22 cellular contexts compared by ENCODE assay signal in the genomic region with DNA sequence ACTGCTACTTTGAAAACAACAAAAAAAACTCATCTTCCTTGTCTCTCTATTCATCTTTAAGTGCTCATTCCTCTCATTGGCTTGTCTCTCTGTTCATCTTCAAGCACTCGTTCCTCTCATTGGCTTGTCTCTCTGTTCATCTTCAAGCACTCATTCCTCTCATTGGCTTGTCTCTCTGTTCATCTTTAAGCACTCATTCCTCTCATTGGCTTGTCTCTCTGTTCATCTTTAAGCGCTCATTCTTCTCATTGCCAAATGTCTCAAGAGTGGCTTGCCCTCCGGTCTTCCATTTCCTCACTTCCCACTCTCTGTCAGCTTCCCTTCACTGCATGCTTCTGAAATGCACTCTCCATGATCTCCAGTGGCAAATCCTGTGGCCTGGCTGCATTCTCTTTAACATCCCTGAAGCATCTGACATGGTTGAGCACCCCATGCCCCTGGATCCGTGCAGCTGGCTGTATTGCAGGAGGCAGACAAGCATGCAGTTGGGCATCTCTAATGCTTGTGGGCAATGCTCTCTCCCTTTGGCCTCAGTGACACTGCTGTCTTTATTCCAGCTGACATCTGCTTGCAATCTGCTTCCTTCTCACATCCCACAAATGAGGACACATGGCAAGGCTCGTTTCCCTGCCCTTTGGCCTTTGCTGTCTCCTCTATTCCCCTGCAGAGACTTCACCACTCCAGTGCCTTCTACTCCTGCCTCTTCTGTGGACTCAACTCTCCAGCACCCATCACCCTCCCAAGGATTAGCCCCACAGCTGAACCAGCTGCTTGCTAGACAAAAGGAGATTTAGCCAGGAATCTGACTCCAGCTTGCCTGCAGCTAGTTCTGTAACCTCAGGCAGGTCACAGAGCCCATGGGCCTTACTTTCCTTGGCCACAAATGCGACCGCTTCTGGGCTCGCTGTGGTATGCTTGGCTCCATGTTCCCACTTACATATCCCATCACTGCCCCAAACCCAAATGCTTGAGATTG.
DNase-seq lines count a peak whose midpoint lies in the region; ATAC-seq, FAIRE-seq and TF ChIP-seq lines count a peak whose summit lies in the region.
"Had no signal": no experiment of that assay in that cellular context is flagged by ENCODE, and none has a peak within 500 bp of the region (broad histone marks: within the 10 kb centered on the region; RNA-seq: fewer than 3 reads in every experiment).

No MANE protein-coding gene starts in this region.

- no peak overlapping the region for H2AFZ ChIP-seq in K562 (ENCODE audit: low read depth, low read length)

- BruUV-seq in K562 (replicated peaks; lab: Mats Ljungman, UMichigan) (no TSS peak), Calu3 (replicated peaks; lab: Mats Ljungman, UMichigan) (no TSS peak)

- no peak overlapping the region for H3K4me3 Mint-ChIP-seq in activated T-cell treated with anti-CD3 and anti-CD28 coated beads, Interleukin-2, amount 50 U/mL, for 24 hours
- H3K4me3 Mint-ChIP-seq in activated T-cell treated with anti-CD3 and anti-CD28 coated beads, Interleukin-2, amount 50 U/mL, for 72 hours = no peak overlapping the region
- H3K4me3 Mint-ChIP-seq in Calu3 (ENCODE audit: low read depth, unreplicated experiment) = no peak overlapping the region
- H3K4me3 Mint-ChIP-seq: CD4-positive, alpha-beta T cell had no signal

- WGBS in K562 (ENCODE audit: insufficient coverage, low coverage, missing lambda C conversion rate) = 54% methylated on average over 8 of the region's 8 CpGs

- H3K4me2 ChIP-seq in K562 (ENCODE audit: insufficient read depth, low read length) = no peak overlapping the region

- H3K4me1 ChIP-seq in K562 (replicated peaks in 1 of 2; ENCODE audit: control insufficient read depth in 2 of 2, insufficient read depth in 2 of 2, low read length in 2 of 2) = peaks cover 0 to 6% of the 10 kb centered on the region in 2 experiments; a peak in 2 of 5 replicates

- in situ Hi-C loops in K562 (cut with MboI) = no loop called here

- TF ChIP-seq CTCF in K562 (IDR thresholded peaks at IDR 0.05 in 2 of 3, conservative IDR thresholded peaks at IDR 0.05 in 1 of 3; ENCODE audit: insufficient read depth in 2 of 3, low read depth in 1 of 3, low read length in 3 of 3) (no peak), Calu3 (IDR thresholded peaks at IDR 0.05; ENCODE audit: unreplicated experiment) (no peak)

- POLR2A ChIA-PET in K562 (lab: Yijun Ruan, JAX) = interaction anchor here (0.6 to 0.8 kb wide), 4 partner anchors 9 to 82 kb away, joined by 3 to 5 read pairs (median 3); no protein-coding TSS in a partner anchor

- H3K36me3 ChIP-seq in K562 (ENCODE audit: control insufficient read depth, insufficient read depth, low read length) = no peaks in the 10 kb centered on the region
- H3K36me3 ChIP-seq: BE2C, MG63 had no signal

- no peak for TF ChIP-seq POLR2A in K562 (conservative IDR thresholded peaks at IDR 0.05)

- peak; percentile 27 for DNase-seq in activated T-cell treated with anti-CD3 and anti-CD28 coated beads, Interleukin-2, amount 50 U/mL, for 24 hours
- no peak for DNase-seq in activated T-cell treated with anti-CD3 and anti-CD28 coated beads, Interleukin-2, amount 50 U/mL, for 72 hours
- DNase-seq in K562 (ENCODE audit: extremely low read depth in 1 of 4, low spot score in 3 of 4) (no peak), medulla oblongata (ENCODE audit: extremely low spot score) (peak; percentile 22), urothelium cell line (ENCODE audit: low spot score) (no peak), kidney glomerular epithelial cell (lab: John Stamatoyannopoulos, UW) (no peak), Calu3 (no peak), SKM-1 (lab: John Stamatoyannopoulos, UW; ENCODE audit: unreplicated experiment) (no peak)
- DNase-seq: BE2C; CD4-positive, alpha-beta T cell; DMS79; Karpas-422; MG63; NCI-H1092 treated with DMSO at 0.1 percent for 48 hours; NCI-H1694; NCI-H226; NCI-H524 treated with DMSO at 0.1 percent for 48 hours; NK-92 treated with Interleukin-12 subunit alpha and Interleukin-12 subunit beta, amount 100 ng/mL, for 24 hours; SIG-M5 had no signal

- H3K9me1 ChIP-seq in K562 (ENCODE audit: control insufficient read depth, insufficient read depth, low read length) = no peaks in the 10 kb centered on the region

- 0 out of 2 replicates have a peak, but pooled peaks cover 6% of the 10 kb centered on the region for H4K20me1 ChIP-seq in K562 (replicated peaks; ENCODE audit: control insufficient read depth, insufficient read depth, low read length)

- H3K9me3 Mint-ChIP-seq in activated T-cell treated with anti-CD3 and anti-CD28 coated beads, Interleukin-2, amount 50 U/mL, for 24 hours = no peaks in the 10 kb centered on the region
- H3K9me3 Mint-ChIP-seq in activated T-cell treated with anti-CD3 and anti-CD28 coated beads, Interleukin-2, amount 50 U/mL, for 72 hours = no peaks in the 10 kb centered on the region
- H3K9me3 Mint-ChIP-seq in Calu3 (ENCODE audit: low read depth, unreplicated experiment) = no peaks in the 10 kb centered on the region
- H3K9me3 Mint-ChIP-seq: CD4-positive, alpha-beta T cell had no signal

- H3K27me3 ChIP-seq in K562 (ENCODE audit: control insufficient read depth in 2 of 2, insufficient read depth in 2 of 2, low read length in 2 of 2) = no peaks in the 10 kb centered on the region
- H3K27me3 ChIP-seq: BE2C, MG63 had no signal

- CTCF ChIA-PET in K562 (lab: Yijun Ruan, JAX; ENCODE audit: low intra/inter-chr PET ratio) (no interaction called here), Calu3 (lab: Charles Lee) (no interaction called here)

- H3K9ac ChIP-seq in K562 (ENCODE audit: insufficient read depth in 1 of 2, low read depth in 2 of 2, low read length in 2 of 2) = no peak overlapping the region; a peak in 1 of 4 replicates

- no peaks in the 10 kb centered on the region for H3K36me3 Mint-ChIP-seq in activated T-cell treated with anti-CD3 and anti-CD28 coated beads, Interleukin-2, amount 50 U/mL, for 24 hours (ENCODE audit: low read depth)
- no peaks in the 10 kb centered on the region for H3K36me3 Mint-ChIP-seq in activated T-cell treated with anti-CD3 and anti-CD28 coated beads, Interleukin-2, amount 50 U/mL, for 72 hours (ENCODE audit: insufficient read depth in 2 of 2)
- H3K36me3 Mint-ChIP-seq in Calu3 (ENCODE audit: insufficient read depth, unreplicated experiment) = no peaks in the 10 kb centered on the region

- intact Hi-C loops in K562 (cut with micrococcal nuclease) (loop anchor here (5.0 kb wide), 1 partner anchor 267 kb away; no protein-coding TSS in a partner anchor), Calu3 (cut with micrococcal nuclease; ENCODE audit: unreplicated experiment) (no loop called here)

- TF ChIP-seq EP300 in K562 (IDR thresholded peaks at IDR 0.05; ENCODE audit: low read length) = no peak

- no peak overlapping the region for H3K27ac Mint-ChIP-seq in activated T-cell treated with anti-CD3 and anti-CD28 coated beads, Interleukin-2, amount 50 U/mL, for 24 hours
- no peak overlapping the region for H3K27ac Mint-ChIP-seq in activated T-cell treated with anti-CD3 and anti-CD28 coated beads, Interleukin-2, amount 50 U/mL, for 72 hours
- no peak overlapping the region for H3K27ac Mint-ChIP-seq in Calu3 (ENCODE audit: unreplicated experiment)
- H3K27ac Mint-ChIP-seq: CD4-positive, alpha-beta T cell had no signal

- no peak overlapping the region for H3K27ac ChIP-seq in K562 (ENCODE audit: extremely low read depth, low read depth, low read length)
- H3K27ac ChIP-seq: 22Rv1 had no signal

- H3K9me3 ChIP-seq in K562 (replicated peaks; ENCODE audit: control insufficient read depth, insufficient read depth, low read depth, low read length) = no peaks in the 10 kb centered on the region
- H3K9me3 ChIP-seq: BE2C, MG63 had no signal

- H3K27me3 Mint-ChIP-seq in activated T-cell treated with anti-CD3 and anti-CD28 coated beads, Interleukin-2, amount 50 U/mL, for 24 hours = no peaks in the 10 kb centered on the region
- no peaks in the 10 kb centered on the region for H3K27me3 Mint-ChIP-seq in activated T-cell treated with anti-CD3 and anti-CD28 coated beads, Interleukin-2, amount 50 U/mL, for 72 hours (ENCODE audit: low read depth)
- no peaks in the 10 kb centered on the region for H3K27me3 Mint-ChIP-seq in Calu3 (ENCODE audit: unreplicated experiment)
- H3K27me3 Mint-ChIP-seq: CD4-positive, alpha-beta T cell had no signal

- H3K4me1 Mint-ChIP-seq in activated T-cell treated with anti-CD3 and anti-CD28 coated beads, Interleukin-2, amount 50 U/mL, for 24 hours (ENCODE audit: low read depth) = no peaks in the 10 kb centered on the region
- no peaks in the 10 kb centered on the region for H3K4me1 Mint-ChIP-seq in activated T-cell treated with anti-CD3 and anti-CD28 coated beads, Interleukin-2, amount 50 U/mL, for 72 hours (ENCODE audit: low read depth)
- peaks cover 6% of the 10 kb centered on the region for H3K4me1 Mint-ChIP-seq in Calu3 (ENCODE audit: low read depth, unreplicated experiment)

- no peaks in the 10 kb centered on the region for H3K79me2 ChIP-seq in K562 (ENCODE audit: control insufficient read depth, insufficient read depth, low read length)

- no peak overlapping the region for H3K4me3 ChIP-seq in K562
- H3K4me3 ChIP-seq: MG63 had no signal

- no peak for ATAC-seq in activated T-cell treated with anti-CD3 and anti-CD28 coated beads, Interleukin-2, amount 50 U/mL, for 72 hours (replicated peaks in 1 of 2)
- ATAC-seq in K562 = no peak

- no peak for TF ChIP-seq RAD21 in K562 (CRISPR knock-in tag; conservative IDR thresholded peaks at IDR 0.05 in 1 of 2, IDR thresholded peaks at IDR 0.05 in 1 of 2)

- FAIRE-seq in K562 (lab: Jason Lieb, UNC) (no peak), urothelium cell line (lab: Jason Lieb, UNC) (peak; percentile 37)
- FAIRE-seq: GM12892, H54 had no signal

TF ChIP-seq in K562, 482 proteins besides CTCF, POLR2A, EP300 and RAD21 (continues in another document):
- TF ChIP-seq, protein P1, sequence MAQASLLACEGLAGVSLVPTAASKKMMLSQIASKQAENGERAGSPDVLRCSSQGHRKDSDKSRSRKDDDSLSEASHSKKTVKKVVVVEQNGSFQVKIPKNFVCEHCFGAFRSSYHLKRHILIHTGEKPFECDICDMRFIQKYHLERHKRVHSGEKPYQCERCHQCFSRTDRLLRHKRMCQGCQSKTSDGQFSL (CRISPR knock-in tag; IDR thresholded peaks at IDR 0.05) = no peak
- TF ChIP-seq, protein P1 (tag; IDR thresholded peaks at IDR 0.05) = no peak
- TF ChIP-seq, protein P2, sequence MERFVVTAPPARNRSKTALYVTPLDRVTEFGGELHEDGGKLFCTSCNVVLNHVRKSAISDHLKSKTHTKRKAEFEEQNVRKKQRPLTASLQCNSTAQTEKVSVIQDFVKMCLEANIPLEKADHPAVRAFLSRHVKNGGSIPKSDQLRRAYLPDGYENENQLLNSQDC (CRISPR knock-in tag; IDR thresholded peaks at IDR 0.05) = no peak
- no peak for TF ChIP-seq SMARCA5 (IDR thresholded peaks at IDR 0.05)
- TF ChIP-seq RBM25 (IDR thresholded peaks at IDR 0.05; ENCODE audit: low read depth, low read length, severe bottlenecking) = peak; percentile 5

Comparison
In these comparisons a context has a peak if more than half of its experiments do, and no peak if none do; other contexts are left out.
1. DNase-seq: peak in activated T-cell treated with anti-CD3 and anti-CD28 coated beads, Interleukin-2, amount 50 U/mL, for 24 hours (single experiment) and medulla oblongata (single experiment); none in activated T-cell treated with anti-CD3 and anti-CD28 coated beads, Interleukin-2, amount 50 U/mL, for 72 hours (0 of 2), K562 (0 of 4), urothelium cell line (single experiment), kidney glomerular epithelial cell (single experiment), Calu3 (single experiment) and SKM-1 (single experiment).